13 cellular contexts compared by ENCODE assay signal in genomic region chr1:33056426-33056825, GRCh38.
"Had no signal": no experiment of that assay in that cellular context is flagged by ENCODE, and none has a peak within 500 bp of the region (broad histone marks: within the 10 kb centered on the region; RNA-seq: fewer than 3 reads in every experiment).

No MANE protein-coding gene starts in this region.

- DNase-seq: activated CD4-positive, alpha-beta T cell treated with anti-CD3 and anti-CD28 coated beads, Interleukin-2, amount 10 ng/mL, durations not matched to agents 24 days and 14 days; activated CD8-positive, alpha-beta T cell treated with anti-CD3 and anti-CD28 coated beads for 36 hours; activated naive CD8-positive, alpha-beta T cell treated with anti-CD3 and anti-CD28 coated beads, Interleukin-2, amount 10 ng/mL, durations not matched to agents 7 days and 5 days; activated T-cell treated with anti-CD3 and anti-CD28 coated beads, Interleukin-2, amount 50 U/mL, for 1 hour; body of pancreas; left lung; stimulated activated CD4-positive, alpha-beta T cell treated with anti-CD3 and anti-CD28 coated beads, Interleukin-1b, Interleukin-23, amount 100 ng/mL, for 48 hours; stimulated activated naive CD8-positive, alpha-beta T cell treated with anti-CD3 and anti-CD28 coated beads, Interleukin-15, Interleukin-2, amounts not matched to agents 100 U/mL and 50 U/mL, for 24 hours; T1000 had no signal

- H3K27ac ChIP-seq: body of pancreas, foreskin keratinocyte, parathyroid adenoma, tibial nerve, vagina had no signal

- H2AFZ ChIP-seq: parathyroid adenoma had no signal

- H3K4me1 ChIP-seq: foreskin keratinocyte, vagina had no signal

- ATAC-seq: activated CD8-positive, alpha-beta T cell treated with anti-CD3 and anti-CD28 coated beads for 36 hours had no signal

- H3K9ac ChIP-seq: parathyroid adenoma had no signal

- H3K27me3 ChIP-seq: body of pancreas, foreskin keratinocyte, left lung, tibial nerve, vagina had no signal

- H3K36me3 ChIP-seq: left lung, tibial nerve, vagina had no signal

- H3K4me3 ChIP-seq: body of pancreas, left lung, tibial nerve, vagina had no signal

- H3K79me2 ChIP-seq: parathyroid adenoma had no signal

- H3K9me3 ChIP-seq: body of pancreas, left lung, tibial nerve, vagina had no signal
